Comparison of ENCODE assay signal across 12 cellular contexts in genomic region chr17:50638572-50638850, GRCh38. TPM values are rescaled to one million over a fixed set of nuclear protein-coding genes. Genes with fewer than 3 reads are reported as not detected.
DNase-seq lines count a peak whose midpoint lies in the region; ATAC-seq and TF ChIP-seq lines count a peak whose summit lies in the region.
"Had no signal": no experiment of that assay in that cellular context is flagged by ENCODE, and none has a peak within 500 bp of the region (broad histone marks: within the 10 kb centered on the region; RNA-seq: fewer than 3 reads in every experiment).

No MANE protein-coding gene starts in this region.

- H3K27me3 ChIP-seq in RWPE2 (ENCODE audit: insufficient read depth, poor library complexity, severe bottlenecking): no peaks in the 10 kb centered on the region

- H3K27ac ChIP-seq in RWPE2 (ENCODE audit: poor library complexity, severe bottlenecking): peak overlapping the region; percentile 98
- H3K27ac ChIP-seq in skin epidermis: peak overlapping the region in 15 of 21 experiments; percentile 2 to 73 (median 49)

- ATAC-seq in RWPE2 (ENCODE audit: low read depth) (peak; percentile 19), HG03045 (IDR thresholded peaks at IDR 0.05; ENCODE audit: unreplicated experiment) (no peak)
- ATAC-seq: activated CD8-positive, alpha-beta T cell treated with anti-CD3 and anti-CD28 coated beads for 36 hours; T-helper 17 cell had no signal

- DNase-seq in Daoy (ENCODE audit: low read depth) (peak; percentile 90), RWPE2 (ENCODE audit: low spot score) (no peak), fibroblast of gingiva (ENCODE audit: low read depth) (peak; percentile 47), hypothalamus (lab: John Stamatoyannopoulos, UW) (no peak), dedifferentiated amniotic fluid mesenchymal stem cell (ENCODE audit: extremely low spot score) (no peak), D341Med (ENCODE audit: low spot score) (no peak)
- DNase-seq: activated CD8-positive, alpha-beta T cell treated with anti-CD3 and anti-CD28 coated beads for 36 hours; NCI-H1092 treated with DMSO at 0.1 percent for 48 hours; sigmoid colon; T-helper 17 cell had no signal

- peaks cover 66% of the 10 kb centered on the region for H3K4me1 ChIP-seq in RWPE2 (ENCODE audit: insufficient read depth, poor library complexity, severe bottlenecking)

- no peaks in the 10 kb centered on the region for H3K9me3 ChIP-seq in RWPE2 (ENCODE audit: severe bottlenecking)
- H3K9me3 ChIP-seq: sigmoid colon had no signal

- no peak for TF ChIP-seq CTCF in RWPE2 (IDR thresholded peaks at IDR 0.05; ENCODE audit: poor library complexity, severe bottlenecking)

- H3K4me3 ChIP-seq in RWPE2 (ENCODE audit: severe bottlenecking): no peak overlapping the region
- no peak overlapping the region for H3K4me3 ChIP-seq in skin epidermis
- H3K4me3 ChIP-seq: sigmoid colon had no signal

- H3K36me3 ChIP-seq in RWPE2 (ENCODE audit: low read depth): peaks cover 22% of the 10 kb centered on the region
- H3K36me3 ChIP-seq: sigmoid colon had no signal

RNA-seq across cellular contexts. Expression of gene ABCC3, which starts 3.8 kb away (rescaled TPM):
- total RNA-seq in Daoy (2014; rRNA removed; shearing (Covaris generic)): 10.4 and 14.3 TPM in 2 replicates
- total RNA-seq: activated CD8-positive, alpha-beta T cell treated with anti-CD3 and anti-CD28 coated beads for 36 hours had no signal

Comparison
In these comparisons a context has a peak if more than half of its experiments do, and no peak if none do; other contexts are left out.
1. DNase-seq: peak in Daoy (single experiment) and fibroblast of gingiva (single experiment); none in RWPE2 (single experiment), hypothalamus (0 of 51), dedifferentiated amniotic fluid mesenchymal stem cell (single experiment) and D341Med (single experiment).